In the genomic region with DNA sequence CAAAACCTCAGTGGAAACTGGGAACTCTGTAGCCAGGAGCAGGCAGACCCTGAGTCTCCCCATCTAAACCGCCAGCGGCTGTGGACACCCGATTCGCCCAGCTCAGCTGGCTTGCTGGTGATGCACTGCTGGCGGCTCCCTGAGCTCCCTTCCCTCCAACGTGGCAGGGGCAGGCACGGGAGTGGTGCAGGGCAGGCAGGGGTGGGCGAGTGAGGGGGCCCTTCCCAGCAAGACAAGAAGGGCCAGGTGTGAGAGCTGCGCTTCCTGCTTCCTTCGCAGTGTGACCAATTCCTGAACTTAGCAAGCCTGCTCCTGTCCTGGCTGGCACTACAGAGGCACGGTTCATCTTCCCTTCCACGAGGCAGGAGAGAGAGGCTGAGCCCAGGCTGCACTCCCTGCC, we compare ENCODE assay signal across 17 cellular contexts. TPM values are rescaled to one million over a fixed set of nuclear protein-coding genes. Genes with fewer than 3 reads are reported as not detected.
DNase-seq lines count a peak whose midpoint lies in the region; ATAC-seq, FAIRE-seq and TF ChIP-seq lines count a peak whose summit lies in the region.
"Had no signal": no experiment of that assay in that cellular context is flagged by ENCODE, and none has a peak within 500 bp of the region (broad histone marks: within the 10 kb centered on the region; RNA-seq: fewer than 3 reads in every experiment).

No MANE protein-coding gene starts in this region.

- H3K4me1 ChIP-seq in HUES6 (ENCODE audit: control insufficient read depth, insufficient read depth, low read length) = peaks cover 78% of the 10 kb centered on the region
- H3K4me1 ChIP-seq in K562 (replicated peaks in 1 of 2; ENCODE audit: control insufficient read depth in 2 of 2, insufficient read depth in 2 of 2, low read length in 2 of 2) = peaks cover 17 to 92% of the 10 kb centered on the region in 2 experiments; a peak in 4 of 5 replicates
- peaks cover 20% of the 10 kb centered on the region for H3K4me1 ChIP-seq in smooth muscle cell (ENCODE audit: low read depth)
- H3K4me1 ChIP-seq in colonic mucosa = no peaks in the 10 kb centered on the region

- no peaks in the 10 kb centered on the region for H3K9me1 ChIP-seq in K562 (ENCODE audit: control insufficient read depth, insufficient read depth, low read length)

- H3K36me3 ChIP-seq in HUES6 (ENCODE audit: control insufficient read depth, insufficient read depth, low read length) (no peaks in the 10 kb centered on the region), K562 (ENCODE audit: control insufficient read depth, insufficient read depth, low read length) (peaks cover 62% of the 10 kb centered on the region), smooth muscle cell (ENCODE audit: low read depth) (no peaks in the 10 kb centered on the region), colonic mucosa (no peaks in the 10 kb centered on the region)
- H3K36me3 ChIP-seq: ascending aorta, thoracic aorta had no signal

- CTCF ChIA-PET in K562 (lab: Yijun Ruan, JAX; ENCODE audit: low intra/inter-chr PET ratio) = no interaction called here

- TF ChIP-seq RAD21 in K562 (CRISPR knock-in tag; conservative IDR thresholded peaks at IDR 0.05 in 1 of 2, IDR thresholded peaks at IDR 0.05 in 1 of 2) = no peak

- no peak for FAIRE-seq in K562 (lab: Jason Lieb, UNC)

- no peak for TF ChIP-seq POLR2A in K562 (conservative IDR thresholded peaks at IDR 0.05)

- DNase-seq in K562 (ENCODE audit: extremely low read depth in 1 of 4, low spot score in 3 of 4) (no peak), islet precursor cell (peak; percentile 83), smooth muscle cell (lab: John Stamatoyannopoulos, UW; ENCODE audit: unreplicated experiment) (no peak), colonic mucosa (no peak), ACHN (no peak)
- no peak for DNase-seq in activated T-cell treated with anti-CD3 and anti-CD28 coated beads, Interleukin-2, amount 50 U/mL, for 1 hour
- DNase-seq in stimulated activated CD4-positive, alpha-beta T cell treated with anti-CD3 and anti-CD28 coated beads, Interleukin-4, amount 100 ng/mL, for 24 hours = no peak
- DNase-seq: activated CD4-positive, alpha-beta T cell treated with anti-CD3 and anti-CD28 coated beads, Interleukin-2, amount 50 U/mL, for 4 hours; activated T-cell treated with anti-CD3 and anti-CD28 coated beads, Interleukin-2, amount 50 U/mL, for 4 hours; Caco-2; effector memory CD8-positive, alpha-beta T cell; NCI-H2171; psoas muscle; T-helper 17 cell had no signal

- WGBS in K562 (ENCODE audit: insufficient coverage, low coverage, missing lambda C conversion rate) = 67% methylated on average over 9 of the region's 12 CpGs
- 40% methylated on average over 12 of the region's 12 CpGs for WGBS in smooth muscle cell (ENCODE audit: low lambda C conversion rate)

- TF ChIP-seq EP300 in K562 (IDR thresholded peaks at IDR 0.05; ENCODE audit: low read length) = no peak

- intact Hi-C loops in K562 (cut with micrococcal nuclease) (no loop called here), colonic mucosa (cut with DNase I) (no loop called here)

- H3K4me2 ChIP-seq in K562 (ENCODE audit: insufficient read depth, low read length) (no peak overlapping the region), smooth muscle cell (peak overlapping the region; percentile 68)

- H4K20me1 ChIP-seq in K562 (replicated peaks; ENCODE audit: control insufficient read depth, insufficient read depth, low read length) = peaks cover 3% of the 10 kb centered on the region; the same call in 1 of the 2 replicates
- no peaks in the 10 kb centered on the region for H4K20me1 ChIP-seq in smooth muscle cell (ENCODE audit: low read depth)

- H3K79me2 ChIP-seq in K562 (ENCODE audit: control insufficient read depth, insufficient read depth, low read length) (peaks cover 30% of the 10 kb centered on the region; the same call in 2 of the 3 replicates), smooth muscle cell (ENCODE audit: low read depth) (no peaks in the 10 kb centered on the region)

- 0 out of 2 replicates have a peak, but pooled peaks cover 5% of the 10 kb centered on the region for H3K27me3 ChIP-seq in HUES6 (ENCODE audit: control insufficient read depth, insufficient read depth, low read length)
- H3K27me3 ChIP-seq in K562 (ENCODE audit: control insufficient read depth in 2 of 2, insufficient read depth in 2 of 2, low read length in 2 of 2) = no peaks in the 10 kb centered on the region; a peak in 1 of 5 replicates
- no peaks in the 10 kb centered on the region for H3K27me3 ChIP-seq in smooth muscle cell (ENCODE audit: low read depth)
- H3K27me3 ChIP-seq in colonic mucosa = no peaks in the 10 kb centered on the region
- H3K27me3 ChIP-seq: ascending aorta had no signal

- POLR2A ChIA-PET in K562 (lab: Yijun Ruan, JAX) = interaction anchor here (0.5 to 11.3 kb wide), 10 partner anchors 7 to 237 kb away, joined by 3 to 112 read pairs (median 4); a partner anchor contains a TSS

- H2AFZ ChIP-seq in K562 (ENCODE audit: low read depth, low read length) (no peak overlapping the region), smooth muscle cell (ENCODE audit: low read depth) (no peak overlapping the region)

- TF ChIP-seq CTCF in K562 (IDR thresholded peaks at IDR 0.05 in 2 of 3, conservative IDR thresholded peaks at IDR 0.05 in 1 of 3; ENCODE audit: insufficient read depth in 2 of 3, low read depth in 1 of 3, low read length in 3 of 3) (no peak), smooth muscle cell (IDR thresholded peaks at IDR 0.05; ENCODE audit: borderline replicate concordance, insufficient read depth, poor library complexity, severe bottlenecking) (no peak), colonic mucosa (IDR thresholded peaks at IDR 0.05) (no peak)

- H3K9ac ChIP-seq in HUES6 (ENCODE audit: low read length) (peak overlapping the region; percentile 76), K562 (ENCODE audit: insufficient read depth in 1 of 2, low read depth in 2 of 2, low read length in 2 of 2) (peak overlapping the region in 1 of 2 experiments; percentile 60; a peak in 2 of 4 replicates), smooth muscle cell (ENCODE audit: low read depth) (no peak overlapping the region), colonic mucosa (ENCODE audit: low read depth in 2 of 2, low read length in 2 of 2) (no peak overlapping the region)

- no peak for ATAC-seq in K562
- ATAC-seq: activated T-cell treated with anti-CD3 and anti-CD28 coated beads, Interleukin-2, amount 50 U/mL, for 4 hours; effector memory CD8-positive, alpha-beta T cell; psoas muscle; T-helper 17 cell had no signal

- H3K9me3 ChIP-seq in HUES6 (ENCODE audit: control insufficient read depth, insufficient read depth, low read depth, low read length) (no peaks in the 10 kb centered on the region), K562 (replicated peaks; ENCODE audit: control insufficient read depth, insufficient read depth, low read depth, low read length) (no peaks in the 10 kb centered on the region), smooth muscle cell (replicated peaks; ENCODE audit: low read depth) (no peaks in the 10 kb centered on the region), colonic mucosa (no peaks in the 10 kb centered on the region)
- H3K9me3 ChIP-seq: ascending aorta, Caco-2, psoas muscle, thoracic aorta had no signal

- H3K4me3 ChIP-seq in HUES6 (ENCODE audit: low read depth, low read length) (peak overlapping the region; percentile 50; the same call in 1 of the 2 replicates), K562 (no peak overlapping the region), smooth muscle cell (no peak overlapping the region), colonic mucosa (no peak overlapping the region)
- H3K4me3 ChIP-seq: ascending aorta, psoas muscle, thoracic aorta had no signal

- H3K27ac ChIP-seq in HUES6 (ENCODE audit: low read depth, low read length) (peak overlapping the region; percentile 89; the same call in 1 of the 2 replicates), K562 (ENCODE audit: extremely low read depth, low read depth, low read length) (peak overlapping the region; percentile 42; the same call in 2 of the 3 replicates), smooth muscle cell (ENCODE audit: low read depth) (peak overlapping the region; percentile 24), colonic mucosa (no peak overlapping the region)
- H3K27ac ChIP-seq: ascending aorta, psoas muscle, thoracic aorta had no signal

- BruUV-seq in K562 (replicated peaks; lab: Mats Ljungman, UMichigan) = no TSS peak

- in situ Hi-C loops in K562 (cut with MboI) (no loop called here), ACHN (cut with HindIII; ENCODE audit: low pct_ligation_motif_present, low pct_unique_long_range_greater_than_20kb, low sequenced_read_pairs) (no loop called here)

- peaks cover 5% of the 10 kb centered on the region for H3F3A ChIP-seq in smooth muscle cell (ENCODE audit: low read depth)

RNA-seq across cellular contexts. Expression of a gene that starts 12.3 kb away (rescaled TPM):
- 229 and 466 TPM in 2 replicates for total RNA-seq in K562 (2011; cell fraction: chromatin; rRNA removed; ENCODE audit: low replicate concordance)
- 309 and 326 TPM in 2 replicates for total RNA-seq in K562 (2011; cell fraction: nucleolus; rRNA removed)
- total RNA-seq in K562 (2011; cell fraction: nucleoplasm; rRNA removed) = 244 and 282 TPM in 2 replicates
- total RNA-seq in K562 (2014; rRNA removed) = 28.8 and 35.6 TPM in 2 replicates
- total RNA-seq in K562 (2014; rRNA removed; fragmentation: Illumina TruSeq; extraction: Trizol) = 7.3 and 9.5 TPM in 2 replicates
- 23.9 and 24.6 TPM in 2 replicates for total RNA-seq in K562 (2015; rRNA removed; fragmentation: Illumina TruSeq; extraction: Trizol)
- total RNA-seq in K562 (2021) = 45.2 and 54.4 TPM in 2 replicates
- 59.7 and 110 TPM in 2 replicates for polyA plus RNA-seq in K562 (2011; rRNA removed)
- polyA plus RNA-seq in K562 (2011; cell fraction: cytosol; rRNA removed) = 50.2 and 68.3 TPM in 2 replicates
- polyA plus RNA-seq in K562 (2011; cell fraction: nucleus; rRNA removed) = 313 and 392 TPM in 2 replicates
- polyA plus RNA-seq in K562 (2012) = 39.1 and 59.5 TPM in 2 replicates
- 21.8 and 29.4 TPM in 2 replicates for polyA plus RNA-seq in K562 (2014; fragmentation: Illumina TruSeq; extraction: Trizol)
- polyA plus RNA-seq in K562 (2014; fragmentation: Nextera tagmentation; extraction: Ambion mirVana) = under 1 TPM; 0.32 to 0.89 TPM
- polyA plus RNA-seq in K562 (2014; rRNA removed) = 35.5 and 36.2 TPM in 2 replicates
- polyA minus RNA-seq in K562 (2011; rRNA and poly(A)+ RNA removed) = 56.4 and 73.7 TPM in 2 replicates
- 58.2 and 59.2 TPM in 2 replicates for polyA minus RNA-seq in K562 (2011; cell fraction: cytosol; rRNA and poly(A)+ RNA removed)
- 58.7 and 72.1 TPM in 2 replicates for polyA minus RNA-seq in K562 (2011; cell fraction: nucleus; rRNA and poly(A)+ RNA removed)
- total RNA-seq in smooth muscle cell = 41.0 and 42.0 TPM in 2 replicates
- 39.3 and 40.7 TPM in 2 replicates for polyA plus RNA-seq in smooth muscle cell
- total RNA-seq in colonic mucosa = 10 to 100 TPM; 13.0 to 17.2 TPM

RNA-seq across cellular contexts. Expression of a gene that starts 24.4 kb away (rescaled TPM):
- 39.7 and 71.7 TPM in 2 replicates for total RNA-seq in K562 (2011; cell fraction: chromatin; rRNA removed; ENCODE audit: low replicate concordance)
- total RNA-seq in K562 (2011; cell fraction: nucleolus; rRNA removed) = 42.2 and 44.1 TPM in 2 replicates
- 34.4 and 37.9 TPM in 2 replicates for total RNA-seq in K562 (2011; cell fraction: nucleoplasm; rRNA removed)
- total RNA-seq in K562 (2014; rRNA removed) = 33.1 and 50.4 TPM in 2 replicates
- total RNA-seq in K562 (2014; rRNA removed; fragmentation: Illumina TruSeq; extraction: Trizol) = 5.7 and 8.2 TPM in 2 replicates
- total RNA-seq in K562 (2015; rRNA removed; fragmentation: Illumina TruSeq; extraction: Trizol) = 21.2 and 21.9 TPM in 2 replicates
- 29.8 and 31.2 TPM in 2 replicates for total RNA-seq in K562 (2021)
- polyA plus RNA-seq in K562 (2011; rRNA removed) = 23.8 and 33.3 TPM in 2 replicates
- 27.1 and 60.5 TPM in 2 replicates for polyA plus RNA-seq in K562 (2011; cell fraction: cytosol; rRNA removed)
- 58.3 and 92.0 TPM in 2 replicates for polyA plus RNA-seq in K562 (2011; cell fraction: nucleus; rRNA removed)
- 28.4 and 31.7 TPM in 2 replicates for polyA plus RNA-seq in K562 (2012)
- 15.0 and 22.7 TPM in 2 replicates for polyA plus RNA-seq in K562 (2014; fragmentation: Illumina TruSeq; extraction: Trizol)
- 10 to 100 TPM; 16.7 to 26.0 TPM for polyA plus RNA-seq in K562 (2014; fragmentation: Nextera tagmentation; extraction: Ambion mirVana)
- 28.1 and 48.3 TPM in 2 replicates for polyA plus RNA-seq in K562 (2014; rRNA removed)
- 6.6 and 8.9 TPM in 2 replicates for polyA minus RNA-seq in K562 (2011; rRNA and poly(A)+ RNA removed)
- 7.1 and 9.9 TPM in 2 replicates for polyA minus RNA-seq in K562 (2011; cell fraction: cytosol; rRNA and poly(A)+ RNA removed)
- 15.1 and 21.2 TPM in 2 replicates for polyA minus RNA-seq in K562 (2011; cell fraction: nucleus; rRNA and poly(A)+ RNA removed)
- 7.9 and 9.6 TPM in 2 replicates for total RNA-seq in smooth muscle cell
- polyA plus RNA-seq in smooth muscle cell = 16.5 and 19.1 TPM in 2 replicates
- 10 to 100 TPM; 12.4 to 18.7 TPM for total RNA-seq in colonic mucosa

RNA-seq across cellular contexts. Expression of a gene that starts 38.4 kb away (rescaled TPM):
- total RNA-seq in K562 (2011; cell fraction: chromatin; rRNA removed; ENCODE audit: low replicate concordance) = 20.7 and 42.5 TPM in 2 replicates
- 27.0 and 27.3 TPM in 2 replicates for total RNA-seq in K562 (2011; cell fraction: nucleolus; rRNA removed)
- 19.0 and 21.1 TPM in 2 replicates for total RNA-seq in K562 (2011; cell fraction: nucleoplasm; rRNA removed)
- 2.7 and 3.1 TPM in 2 replicates for total RNA-seq in K562 (2014; rRNA removed)
- 1.8 and 2.0 TPM in 2 replicates for total RNA-seq in K562 (2014; rRNA removed; fragmentation: Illumina TruSeq; extraction: Trizol)
- total RNA-seq in K562 (2015; rRNA removed; fragmentation: Illumina TruSeq; extraction: Trizol) = 2.9 and 4.5 TPM in 2 replicates
- total RNA-seq in K562 (2021) = 2.8 and 4.1 TPM in 2 replicates
- polyA plus RNA-seq in K562 (2011; rRNA removed) = 4.8 and 7.5 TPM in 2 replicates
- 2.9 and 5.5 TPM in 2 replicates for polyA plus RNA-seq in K562 (2011; cell fraction: cytosol; rRNA removed)
- polyA plus RNA-seq in K562 (2011; cell fraction: nucleus; rRNA removed) = 40.8 and 73.8 TPM in 2 replicates
- 3.4 and 10.6 TPM in 2 replicates for polyA plus RNA-seq in K562 (2012)
- polyA plus RNA-seq in K562 (2014; fragmentation: Illumina TruSeq; extraction: Trizol) = 2.7 and 3.1 TPM in 2 replicates
- polyA plus RNA-seq in K562 (2014; fragmentation: Nextera tagmentation; extraction: Ambion mirVana) = under 1 TPM; 0.32 to 0.34 TPM
- 4.5 and 5.8 TPM in 2 replicates for polyA plus RNA-seq in K562 (2014; rRNA removed)
- 1.2 and 2.2 TPM in 2 replicates for polyA minus RNA-seq in K562 (2011; rRNA and poly(A)+ RNA removed)
- 0.95 and 2.6 TPM in 2 replicates for polyA minus RNA-seq in K562 (2011; cell fraction: cytosol; rRNA and poly(A)+ RNA removed)
- 6.3 and 6.9 TPM in 2 replicates for polyA minus RNA-seq in K562 (2011; cell fraction: nucleus; rRNA and poly(A)+ RNA removed)
- 1.6 and 5.6 TPM in 2 replicates for total RNA-seq in smooth muscle cell
- polyA plus RNA-seq in smooth muscle cell = 1.7 and 3.5 TPM in 2 replicates
- total RNA-seq in colonic mucosa = 1 to 10 TPM; 1.4 to 4.1 TPM
